Comparison of ENCODE assay signal across 1 cellular context in genomic region chr19:3392480-3392879, GRCh38.
TF ChIP-seq lines count a peak whose summit lies in the region.

No MANE protein-coding gene starts in this region.

TF ChIP-seq in GM12878, 131 proteins besides CTCF, POLR2A, EP300 and RAD21 (continued from another document):
- TF ChIP-seq PRDM15 (CRISPR knock-in tag; IDR thresholded peaks at IDR 0.05) (no peak), SUPT20H (IDR thresholded peaks at IDR 0.05; ENCODE audit: borderline replicate concordance, control insufficient read depth, low read depth, low read length) (no peak), NR2F1 (conservative IDR thresholded peaks at IDR 0.05) (no peak), ASH2L (IDR thresholded peaks at IDR 0.05; ENCODE audit: borderline replicate concordance, low read depth) (no peak), SREBF1 (IDR thresholded peaks at IDR 0.05; ENCODE audit: low read length) (no peak), IKZF1 (conservative IDR thresholded peaks at IDR 0.05) (no peak), USF2 (IDR thresholded peaks at IDR 0.05; ENCODE audit: borderline replicate concordance, low read depth, low read length) (no peak), CBX5 (IDR thresholded peaks at IDR 0.05; ENCODE audit: low read depth) (no peak), NRF1 (conservative IDR thresholded peaks at IDR 0.05; ENCODE audit: low read depth, low read length) (no peak), FOXM1 (IDR thresholded peaks at IDR 0.05; ENCODE audit: low read depth, low read length) (no peak), RELB (IDR thresholded peaks at IDR 0.05; ENCODE audit: low read depth) (no peak), YY1 (IDR thresholded peaks at IDR 0.05; ENCODE audit: low read depth, low read length) (no peak), SPI1 (IDR thresholded peaks at IDR 0.05; ENCODE audit: borderline replicate concordance, insufficient read depth, low read depth, low read length) (no peak), CREB1 (IDR thresholded peaks at IDR 0.05; ENCODE audit: low read depth) (no peak), ZZZ3 (IDR thresholded peaks at IDR 0.05; ENCODE audit: control insufficient read depth, insufficient read length, low read depth) (no peak)
